22 cellular contexts compared by ENCODE assay signal in the genomic region with DNA sequence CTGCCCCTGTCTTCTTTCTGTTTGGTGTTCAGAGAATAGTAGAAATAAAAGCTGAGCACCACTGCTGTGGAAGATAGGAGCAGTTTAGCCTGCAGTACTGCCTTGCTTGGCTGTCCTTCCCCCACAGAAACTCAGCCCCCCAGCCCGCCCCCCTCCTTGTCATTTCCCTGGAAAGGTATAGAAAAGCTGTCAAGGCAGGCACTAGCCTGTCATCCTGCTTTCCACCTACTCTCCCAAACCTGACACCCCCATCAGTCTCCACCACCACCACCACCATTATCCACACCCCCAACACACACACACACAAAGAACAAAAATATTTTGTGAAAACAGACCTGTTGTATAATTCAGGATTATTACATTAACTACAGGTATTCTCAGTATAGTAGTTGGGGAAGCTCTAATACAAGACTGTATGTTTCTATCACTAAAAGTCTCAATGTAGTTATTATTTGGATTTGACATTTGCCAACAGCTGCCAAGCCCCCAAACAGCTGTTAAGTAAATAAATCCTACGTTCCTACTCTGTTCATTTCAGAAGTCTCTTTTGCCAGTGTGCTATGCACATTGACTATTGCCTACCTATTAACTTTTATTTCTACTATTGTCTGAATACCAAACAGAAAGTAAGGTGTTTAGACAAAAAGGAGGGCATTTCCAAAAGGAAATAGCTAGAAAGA.
"Had no signal": no experiment of that assay in that cellular context is flagged by ENCODE, and none has a peak within 500 bp of the region (broad histone marks: within the 10 kb centered on the region; RNA-seq: fewer than 3 reads in every experiment).

No MANE protein-coding gene starts in this region.

- H3K4me2 ChIP-seq: neural progenitor cell had no signal

- H3K4me3 Mint-ChIP-seq: naive B cell; natural killer cell treated with Interleukin-12 subunit alpha and Interleukin-12 subunit beta and Interleukin-15 and Interleukin-18, amount 100 ng/mL, for 72 hours; neural progenitor cell; stimulated activated naive B cell treated with anti-CD40 and anti-IgM and Interleukin-4, amounts not matched to agents 10 μg/mL and 1 μg/mL and 100 μg/mL, for 72 hours; stimulated activated naive CD8-positive, alpha-beta T cell treated with anti-CD3 and anti-CD28 coated beads, Interleukin-15, Interleukin-2, amounts not matched to agents 100 ng/mL and 50 ng/mL, for 24 hours had no signal

- H3K36me3 ChIP-seq: neural progenitor cell, right atrium auricular region, transverse colon, uterus had no signal

- H3K9me3 Mint-ChIP-seq: naive B cell; natural killer cell treated with Interleukin-12 subunit alpha and Interleukin-12 subunit beta and Interleukin-15 and Interleukin-18, amount 100 ng/mL, for 72 hours; neural progenitor cell; stimulated activated naive B cell treated with anti-CD40 and anti-IgM and Interleukin-4, amounts not matched to agents 10 μg/mL and 1 μg/mL and 100 μg/mL, for 72 hours had no signal

- H3K27ac Mint-ChIP-seq: natural killer cell treated with Interleukin-12 subunit alpha and Interleukin-12 subunit beta and Interleukin-15 and Interleukin-18, amount 100 ng/mL, for 72 hours; neural progenitor cell; progenitor cell of endocrine pancreas; stimulated activated naive B cell treated with anti-CD40 and anti-IgM and Interleukin-4, amounts not matched to agents 10 μg/mL and 1 μg/mL and 100 μg/mL, for 72 hours; stimulated activated naive CD8-positive, alpha-beta T cell treated with anti-CD3 and anti-CD28 coated beads, Interleukin-15, Interleukin-2, amounts not matched to agents 100 ng/mL and 50 ng/mL, for 24 hours had no signal

- FAIRE-seq: keratinocyte, small intestine had no signal

- H3K4me1 ChIP-seq: lower lobe of right lung, neural progenitor cell, parathyroid adenoma, right atrium auricular region, sigmoid colon, suprapubic skin, transverse colon, upper lobe of right lung, uterus had no signal

- ATAC-seq: left ventricle myocardium superior; lower lobe of right lung; natural killer cell treated with Interleukin-12 subunit alpha and Interleukin-12 subunit beta and Interleukin-15 and Interleukin-18, amount 100 ng/mL, for 72 hours; stimulated activated naive B cell treated with anti-CD40 and anti-IgM and Interleukin-4, amounts not matched to agents 10 μg/mL and 1 μg/mL and 100 μg/mL, for 72 hours; upper lobe of right lung had no signal

- H3K9me3 ChIP-seq: lower lobe of right lung, right atrium auricular region, sigmoid colon, suprapubic skin, transverse colon, upper lobe of right lung, uterus had no signal

- H2AFZ ChIP-seq: neural progenitor cell, parathyroid adenoma had no signal

- H3K4me1 Mint-ChIP-seq: naive B cell; neural progenitor cell; stimulated activated naive B cell treated with anti-CD40 and anti-IgM and Interleukin-4, amounts not matched to agents 10 μg/mL and 1 μg/mL and 100 μg/mL, for 72 hours had no signal

- DNase-seq: cortex of kidney; dorsolateral prefrontal cortex; effector CD4-positive, alpha-beta T cell; left ventricle myocardium superior; lower lobe of right lung; naive B cell; sigmoid colon; small intestine; stimulated activated CD4-positive, alpha-beta T cell treated with anti-CD3 and anti-CD28 coated beads, Interleukin-15, amount 100 ng/mL, for 24 hours; stimulated activated CD4-positive, alpha-beta T cell treated with anti-CD3 and anti-CD28 coated beads, Interleukin-2, amount 100 ng/mL, for 48 hours; stimulated activated naive B cell treated with anti-CD40 and anti-IgM and Interleukin-4, amounts not matched to agents 10 μg/mL and 1 μg/mL and 100 μg/mL, for 72 hours; transverse colon; upper lobe of right lung; uterus had no signal

- H3K27ac ChIP-seq: lower lobe of right lung, neural progenitor cell, parathyroid adenoma, right atrium auricular region, sigmoid colon, suprapubic skin, transverse colon, upper lobe of right lung, uterus had no signal

- H3K4me3 ChIP-seq: dorsolateral prefrontal cortex, lower lobe of right lung, neural progenitor cell, right atrium auricular region, sigmoid colon, suprapubic skin, transverse colon, upper lobe of right lung, uterus had no signal

- H3K27me3 ChIP-seq: dorsolateral prefrontal cortex, neural progenitor cell, right atrium auricular region, sigmoid colon, suprapubic skin, transverse colon, upper lobe of right lung, uterus had no signal

- H3K9ac ChIP-seq: neural progenitor cell, parathyroid adenoma had no signal

- H3K27me3 Mint-ChIP-seq: naive B cell; natural killer cell treated with Interleukin-12 subunit alpha and Interleukin-12 subunit beta and Interleukin-15 and Interleukin-18, amount 100 ng/mL, for 72 hours; progenitor cell of endocrine pancreas; stimulated activated naive B cell treated with anti-CD40 and anti-IgM and Interleukin-4, amounts not matched to agents 10 μg/mL and 1 μg/mL and 100 μg/mL, for 72 hours; stimulated activated naive CD8-positive, alpha-beta T cell treated with anti-CD3 and anti-CD28 coated beads, Interleukin-15, Interleukin-2, amounts not matched to agents 100 ng/mL and 50 ng/mL, for 24 hours had no signal
